In genomic region chr6:1039746-1040145, GRCh38 we compare ENCODE assay signal across 18 cellular contexts.
"Had no signal": no experiment of that assay in that cellular context is flagged by ENCODE, and none has a peak within 500 bp of the region (broad histone marks: within the 10 kb centered on the region; RNA-seq: fewer than 3 reads in every experiment).

No MANE protein-coding gene starts in this region.

- H3K36me3 ChIP-seq: cardiac muscle cell, gastroesophageal sphincter, heart left ventricle, neural progenitor cell, sigmoid colon had no signal

- H3K4me3 ChIP-seq: cardiac muscle cell, gastroesophageal sphincter, heart left ventricle, neural progenitor cell, sigmoid colon had no signal

- H3K9me3 ChIP-seq: gastroesophageal sphincter, heart left ventricle, sigmoid colon had no signal

- H3K27ac ChIP-seq: cardiac muscle cell, gastroesophageal sphincter, heart left ventricle, neural progenitor cell, sigmoid colon had no signal

- DNase-seq: activated CD4-positive, alpha-beta T cell treated with anti-CD3 and anti-CD28 coated beads, Interleukin-2, amount 50 U/mL, for 4 hours; activated CD8-positive, alpha-beta memory T cell treated with anti-CD3 and anti-CD28 coated beads for 24 hours; activated CD8-positive, alpha-beta memory T cell treated with anti-CD3 and anti-CD28 coated beads, Interleukin-2, amount 50 U/mL, for 4 hours; activated naive CD4-positive, alpha-beta T cell treated with Interleukin-2 at 50 U/mL for 16 hours; activated naive CD8-positive, alpha-beta T cell treated with anti-CD3 and anti-CD28 coated beads for 36 hours; activated T-cell treated with anti-CD3 and anti-CD28 coated beads, Interleukin-2, amount 50 U/mL, for 24 hours; erythroblast; heart left ventricle; left cardiac atrium; naive thymus-derived CD4-positive, alpha-beta T cell; sigmoid colon; stimulated activated CD4-positive, alpha-beta T cell treated with anti-CD3 and anti-CD28 coated beads, Interleukin-4, amount 100 ng/mL, for 1 hour; stimulated activated naive CD4-positive, alpha-beta T cell; T1000 had no signal

- ATAC-seq: gastroesophageal sphincter; heart left ventricle; left cardiac atrium; naive thymus-derived CD4-positive, alpha-beta T cell; WTC11 had no signal

- H3K4me1 ChIP-seq: gastroesophageal sphincter, heart left ventricle, neural progenitor cell, sigmoid colon had no signal

- H3K27me3 ChIP-seq: cardiac muscle cell, gastroesophageal sphincter, neural progenitor cell, sigmoid colon had no signal
